Comparison of ENCODE assay signal across 4 cellular contexts in the genomic region with DNA sequence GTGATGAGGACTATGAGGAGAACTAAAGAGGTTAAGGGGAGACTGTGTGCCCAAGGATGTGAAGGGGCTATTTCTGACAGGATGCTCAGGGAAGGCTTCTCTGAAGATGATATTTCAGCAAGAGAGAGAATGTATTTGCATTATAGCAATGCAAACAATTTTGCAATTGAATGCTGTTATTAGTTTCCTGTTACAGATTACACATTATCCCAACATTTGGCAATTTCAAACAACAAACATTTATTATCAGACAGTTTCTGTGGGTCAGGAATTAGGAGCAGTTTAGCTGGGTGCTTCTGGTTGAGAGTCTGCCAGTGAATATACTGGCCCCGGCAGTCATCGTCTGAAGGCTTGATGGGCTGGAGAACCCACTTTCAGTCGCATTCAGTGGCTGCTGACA.
"Had no signal": no experiment of that assay in that cellular context is flagged by ENCODE, and none has a peak within 500 bp of the region (broad histone marks: within the 10 kb centered on the region; RNA-seq: fewer than 3 reads in every experiment).

No MANE protein-coding gene starts in this region.

- DNase-seq: H9, HCEC 1CT, KBM-7 had no signal

- ATAC-seq: GM23338 had no signal

- H3K4me3 ChIP-seq: GM23338 had no signal
